17 cellular contexts compared by ENCODE assay signal in genomic region chr14:28759056-28759657, GRCh38. TPM values are rescaled to one million over a fixed set of nuclear protein-coding genes. Genes with fewer than 3 reads are reported as not detected.
A peak's percentile ranks its signal among the peaks of the same experiment; 100 is the strongest.
DNase-seq lines count a peak whose midpoint lies in the region; ATAC-seq and TF ChIP-seq lines count a peak whose summit lies in the region.
"Had no signal": no experiment of that assay in that cellular context is flagged by ENCODE, and none has a peak within 500 bp of the region (broad histone marks: within the 10 kb centered on the region; RNA-seq: fewer than 3 reads in every experiment).

No MANE protein-coding gene starts in this region.

- H3K36me3 ChIP-seq in SK-N-MC (ENCODE audit: insufficient read depth, low read length), result no peaks in the 10 kb centered on the region
- H3K36me3 ChIP-seq in rectal smooth muscle tissue (ENCODE audit: control insufficient read depth, insufficient read depth, low read length), result no peaks in the 10 kb centered on the region
- H3K36me3 ChIP-seq in testis (ENCODE audit: low read depth, missing control alignments), result no peaks in the 10 kb centered on the region
- H3K36me3 ChIP-seq: colonic mucosa, left lung, pancreas had no signal

- 4 to 5% methylated on average over 26 of the region's 26 CpGs for WGBS in testis, 2 donors

- H3K9me3 Mint-ChIP-seq in glutamatergic neuron (ENCODE audit: unreplicated experiment), result peaks cover 26% of the 10 kb centered on the region

- peaks cover 46% of the 10 kb centered on the region for H3K27me3 ChIP-seq in rectal smooth muscle tissue (ENCODE audit: control insufficient read depth, insufficient read depth, low read length)
- no peaks in the 10 kb centered on the region for H3K27me3 ChIP-seq in testis

- H3K9me3 ChIP-seq in SK-N-MC (ENCODE audit: low read depth, low read length), result no peaks in the 10 kb centered on the region
- no peaks in the 10 kb centered on the region for H3K9me3 ChIP-seq in testis
- H3K9me3 ChIP-seq: colonic mucosa, left lung, pancreas had no signal

- intact Hi-C loops in testis (cut with DNase I; ENCODE audit: low total_unique reads), result loop anchor here (10.0 kb wide), 1 partner anchor 776 kb away; no protein-coding TSS in a partner anchor

- peaks cover 4% of the 10 kb centered on the region for H3K4me1 Mint-ChIP-seq in glutamatergic neuron (ENCODE audit: low read depth, unreplicated experiment)
- H3K4me1 Mint-ChIP-seq: activated naive CD4-positive, alpha-beta T cell treated with anti-CD3 and anti-CD28 coated beads, Interleukin-2, amount 50 U/mL, for 24 hours; CD14-positive monocyte had no signal

- no peak for TF ChIP-seq POLR2A in testis (IDR thresholded peaks at IDR 0.05)

- H3K4me3 Mint-ChIP-seq in glutamatergic neuron (ENCODE audit: unreplicated experiment), result peak overlapping the region; percentile 77
- H3K4me3 Mint-ChIP-seq: activated naive CD4-positive, alpha-beta T cell treated with anti-CD3 and anti-CD28 coated beads, Interleukin-2, amount 50 U/mL, for 24 hours had no signal

- H3K27ac ChIP-seq in SK-N-MC (no peak overlapping the region), rectal smooth muscle tissue (ENCODE audit: low read depth, low read length) (no peak overlapping the region), testis (no peak overlapping the region)
- H3K27ac ChIP-seq: colonic mucosa, HL-60, left lung, pancreas had no signal

- DNase-seq in GM03348 (ENCODE audit: low spot score), result peak; percentile 26
- no peak for DNase-seq in SK-N-MC (ENCODE audit: low read depth, low spot score)
- no peak for DNase-seq in glutamatergic neuron
- DNase-seq in NCI-H2196 treated with DMSO at 0.1 percent for 48 hours (lab: John Stamatoyannopoulos, UW; ENCODE audit: unreplicated experiment), result no peak
- DNase-seq in testis, result no peak
- no peak for DNase-seq in activated CD4-positive, CD25-positive, alpha-beta regulatory T cell treated with anti-CD3 and anti-CD28 coated beads, Interleukin-2, amount 50 U/mL, for 72 hours
- DNase-seq: colonic mucosa; NCI-H226; pancreas; stimulated activated CD4-positive, alpha-beta T cell treated with anti-CD3 and anti-CD28 coated beads, Interleukin-4, amount 100 ng/mL, for 1 hour; stimulated activated naive CD4-positive, alpha-beta T cell treated with Interleukin-2 at 50 U/mL for 16 hours had no signal

- H3K4me3 ChIP-seq in SK-N-MC (peak overlapping the region; percentile 46; the same call in 1 of the 2 replicates), rectal smooth muscle tissue (ENCODE audit: low read length) (peak overlapping the region; percentile 4), testis (peak overlapping the region in 1 of 2 donors; percentile 15)
- H3K4me3 ChIP-seq: colonic mucosa, left lung, pancreas had no signal

- H3K27me3 Mint-ChIP-seq in glutamatergic neuron (ENCODE audit: unreplicated experiment), result peaks cover 65% of the 10 kb centered on the region

- H3K4me1 ChIP-seq in rectal smooth muscle tissue (ENCODE audit: control insufficient read depth, insufficient read depth, low read length) (no peaks in the 10 kb centered on the region), testis (no peaks in the 10 kb centered on the region)
- H3K4me1 ChIP-seq: colonic mucosa, left lung had no signal

- H3K9ac ChIP-seq in SK-N-MC (ENCODE audit: insufficient read length), result no peak overlapping the region
- no peak overlapping the region for H3K9ac ChIP-seq in rectal smooth muscle tissue (ENCODE audit: low read length)

- ATAC-seq in HG03045 (IDR thresholded peaks at IDR 0.05; ENCODE audit: unreplicated experiment), result no peak
- ATAC-seq: left lung, pancreas had no signal

- H3K36me3 Mint-ChIP-seq in glutamatergic neuron (ENCODE audit: unreplicated experiment), result no peaks in the 10 kb centered on the region
- H3K36me3 Mint-ChIP-seq: CD14-positive monocyte had no signal

- H3K27ac Mint-ChIP-seq in glutamatergic neuron (ENCODE audit: unreplicated experiment), result peak overlapping the region; percentile 22
- H3K27ac Mint-ChIP-seq: activated naive CD4-positive, alpha-beta T cell treated with anti-CD3 and anti-CD28 coated beads, Interleukin-2, amount 50 U/mL, for 24 hours; CD14-positive monocyte had no signal

- TF ChIP-seq CTCF in glutamatergic neuron (IDR thresholded peaks at IDR 0.05; ENCODE audit: partially characterized antibody, unreplicated experiment) (no peak), testis (IDR thresholded peaks at IDR 0.05) (no peak)

RNA-seq across cellular contexts. Expression of gene FOXG1, which starts 7.4 kb away (rescaled TPM):
- total RNA-seq in glutamatergic neuron (ENCODE audit: unreplicated experiment), result not detected
- total RNA-seq in testis, result 1 to 10 TPM; 4.5 to 5.5 TPM
- polyA plus RNA-seq in testis (ENCODE audit: insufficient read depth, low read depth, low replicate concordance), result 9.0 TPM
- total RNA-seq: colonic mucosa, left lung, pancreas had no signal
- polyA plus RNA-seq: CD14-positive monocyte, pancreas had no signal
